ENCODE assay signal across 10 cellular contexts in genomic region chr19:43774103-43774939, GRCh38. TPM values are rescaled to one million over a fixed set of nuclear protein-coding genes. Genes with fewer than 3 reads are reported as not detected.
DNase-seq lines count a peak whose midpoint lies in the region; ATAC-seq and TF ChIP-seq lines count a peak whose summit lies in the region.
"Had no signal": no experiment of that assay in that cellular context is flagged by ENCODE, and none has a peak within 500 bp of the region (broad histone marks: within the 10 kb centered on the region; RNA-seq: fewer than 3 reads in every experiment).

No MANE protein-coding gene starts in this region.

- DNase-seq in HuH-7 (ENCODE audit: low spot score) (peak; percentile 97), ecto neural progenitor cell (ENCODE audit: low spot score) (peak; percentile 80), left lung (peak in 1 of 2 donors; percentile 87), GM10266 (ENCODE audit: extremely low spot score) (no peak), NCI-H2227 treated with DMSO at 0.1 percent for 48 hours (lab: John Stamatoyannopoulos, UW) (no peak), ureter (ENCODE audit: low spot score) (no peak)
- DNase-seq: PC-9 had no signal

- H3K4me3 ChIP-seq in left lung (peak overlapping the region in 1 of 2 donors; percentile 16), subcutaneous abdominal adipose tissue (ENCODE audit: low read depth in 1 of 5, low read length in 5 of 5) (peak overlapping the region in 4 of 5 donors; percentile 18 to 53 (median 30))
- H3K4me3 ChIP-seq: PC-9 had no signal

- peaks cover 14 to 56% of the 10 kb centered on the region in 2 donors for H3K4me1 ChIP-seq in left lung
- H3K4me1 ChIP-seq in subcutaneous abdominal adipose tissue (ENCODE audit: control insufficient read depth in 5 of 5, insufficient read depth in 5 of 5, low read length in 5 of 5): peaks cover 0 to 33% (median 13%) of the 10 kb centered on the region in 5 donors

- no peak overlapping the region for H3K27ac ChIP-seq in left lung
- no peak overlapping the region for H3K27ac ChIP-seq in subcutaneous abdominal adipose tissue (ENCODE audit: low read depth, low read length)
- H3K27ac ChIP-seq: PC-9 had no signal

- peaks cover 0 to 9% of the 10 kb centered on the region in 2 donors for H3K27me3 ChIP-seq in left lung
- peaks cover 0 to 12% (median 9%) of the 10 kb centered on the region in 5 donors for H3K27me3 ChIP-seq in subcutaneous abdominal adipose tissue (ENCODE audit: control insufficient read depth in 5 of 5, insufficient read depth in 4 of 5, low read length in 5 of 5)

- peak; percentile 88 for ATAC-seq in left lung
- ATAC-seq in GM21737 (IDR thresholded peaks at IDR 0.05; ENCODE audit: unreplicated experiment): no peak
- ATAC-seq: HCT116 had no signal

- H3K36me3 ChIP-seq in left lung (peaks cover 0 to 8% of the 10 kb centered on the region in 2 donors), subcutaneous abdominal adipose tissue (ENCODE audit: control insufficient read depth in 5 of 5, insufficient read depth in 5 of 5, low read length in 5 of 5) (no peaks in the 10 kb centered on the region)

- peak; percentile 27 to 48 for TF ChIP-seq CTCF in left lung (IDR thresholded peaks at IDR 0.05)
- TF ChIP-seq CTCF in GM10266 (IDR thresholded peaks at IDR 0.05; ENCODE audit: control insufficient read depth, insufficient read depth, low read depth, missing control alignments): no peak

- intact Hi-C loops in left lung (cut with DNase I): no loop called here

- peak overlapping the region in 1 of 5 donors; percentile 22 for H3K9ac ChIP-seq in subcutaneous abdominal adipose tissue (ENCODE audit: low read length in 5 of 5)

- H3K9me3 ChIP-seq in left lung (no peaks in the 10 kb centered on the region), subcutaneous abdominal adipose tissue (ENCODE audit: control insufficient read depth in 5 of 5, low read length in 5 of 5) (no peaks in the 10 kb centered on the region)

RNA-seq across cellular contexts. Expression of gene KCNN4, which starts 6.5 kb away (rescaled TPM):
- total RNA-seq in left lung (10 to 100 TPM in 1 of 2 donors, 1 to 10 TPM in 1; 9.6 to 21.5 TPM), ureter (69.2 TPM)

RNA-seq across cellular contexts. Expression of gene SMG9, which starts 19.6 kb away (rescaled TPM):
- total RNA-seq in left lung (10 to 100 TPM; 40.9 to 49.6 TPM), ureter (60.6 TPM)

RNA-seq across cellular contexts. Expression of gene LYPD5, which starts 27.9 kb away (rescaled TPM):
- total RNA-seq in left lung (1 to 10 TPM; 2.2 to 6.3 TPM), ureter (5.9 TPM)

RNA-seq across cellular contexts. Expression of gene ZNF283, which starts 52.8 kb away (rescaled TPM):
- total RNA-seq in left lung (10 to 100 TPM in 1 of 2 donors, 1 to 10 TPM in 1; 8.1 to 10.4 TPM), ureter (15.1 TPM)

RNA-seq across cellular contexts. Expression of gene IRGC, which starts 58.4 kb away (rescaled TPM):
- total RNA-seq in left lung (not detected), ureter (not detected)
- total RNA-seq: PC-9 had no signal

Comparison
In these comparisons a context has a peak if more than half of its experiments do, and no peak if none do; other contexts are left out.
1. DNase-seq: peak in HuH-7 (single experiment) and ecto neural progenitor cell (single experiment); none in GM10266 (single experiment), NCI-H2227 treated with DMSO at 0.1 percent for 48 hours (single experiment) and ureter (single experiment).